In the genomic region with DNA sequence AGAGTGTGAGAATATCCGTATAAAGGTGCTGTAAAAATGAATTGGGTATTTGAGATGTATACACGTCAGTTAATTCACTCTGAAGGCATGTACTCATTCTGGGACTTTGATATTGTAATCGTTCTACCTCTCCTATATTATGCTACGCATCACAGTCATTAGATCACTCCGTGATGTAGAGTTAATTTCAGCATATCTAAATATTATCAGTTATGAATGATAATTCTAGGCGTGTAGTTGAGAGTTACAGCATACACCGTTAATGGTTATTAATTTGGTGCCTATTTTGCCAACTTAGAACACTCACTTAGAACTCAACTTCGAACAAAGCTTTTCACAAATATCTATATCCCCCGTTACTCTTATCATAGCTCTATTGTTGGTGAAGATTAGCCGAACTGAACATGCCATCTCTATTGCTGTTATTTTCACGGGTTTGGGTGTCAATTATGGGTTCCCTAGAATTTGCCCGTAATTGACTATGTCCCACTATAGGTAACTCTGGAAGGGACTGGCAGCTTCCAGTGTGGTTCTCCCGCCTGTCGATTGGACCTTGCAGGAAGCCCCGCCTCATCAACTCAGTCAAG, we compare ENCODE assay signal across 8 cellular contexts.
DNase-seq lines count a peak whose midpoint lies in the region; ATAC-seq and TF ChIP-seq lines count a peak whose summit lies in the region.

No MANE protein-coding gene starts in this region.

- H3K4me1 ChIP-seq in Loucy (ENCODE audit: insufficient read depth, low read length, poor library complexity, severe bottlenecking): peaks cover 36% of the 10 kb centered on the region

- H4K20me1 ChIP-seq in Loucy (ENCODE audit: insufficient read depth, low read length, poor library complexity, severe bottlenecking): peaks cover 13% of the 10 kb centered on the region

- H3K36me3 Mint-ChIP-seq in activated naive CD8-positive, alpha-beta T cell treated with anti-CD3 and anti-CD28 coated beads, Interleukin-2, amount 50 U/mL, for 24 hours (ENCODE audit: low read depth): no peaks in the 10 kb centered on the region

- H3K4me1 Mint-ChIP-seq in activated naive CD8-positive, alpha-beta T cell treated with anti-CD3 and anti-CD28 coated beads, Interleukin-2, amount 50 U/mL, for 24 hours: peaks cover 35% of the 10 kb centered on the region

- H3K27ac Mint-ChIP-seq in activated naive CD8-positive, alpha-beta T cell treated with anti-CD3 and anti-CD28 coated beads, Interleukin-2, amount 50 U/mL, for 24 hours: peak overlapping the region; percentile 61

- no peak for ATAC-seq in activated naive CD8-positive, alpha-beta T cell treated with anti-CD3 and anti-CD28 coated beads, Interleukin-2, amount 50 U/mL, for 24 hours

- peaks cover 4% of the 10 kb centered on the region for H3K27me3 Mint-ChIP-seq in activated naive CD8-positive, alpha-beta T cell treated with anti-CD3 and anti-CD28 coated beads, Interleukin-2, amount 50 U/mL, for 24 hours

- peak overlapping the region; percentile 83 for H3K4me3 Mint-ChIP-seq in activated naive CD8-positive, alpha-beta T cell treated with anti-CD3 and anti-CD28 coated beads, Interleukin-2, amount 50 U/mL, for 24 hours

- H3K9ac ChIP-seq in Loucy (ENCODE audit: low read depth, low read length, poor library complexity, severe bottlenecking): peak overlapping the region; percentile 84

- no peaks in the 10 kb centered on the region for H3K36me3 ChIP-seq in Loucy (ENCODE audit: insufficient read depth, low read length)

- H3K4me2 ChIP-seq in Loucy (ENCODE audit: low read depth, low read length, poor library complexity, severe bottlenecking): peak overlapping the region; percentile 76

- no peaks in the 10 kb centered on the region for H3K9me3 ChIP-seq in Loucy (ENCODE audit: insufficient read depth, low read depth, low read length)

- H3K4me3 ChIP-seq in Loucy (ENCODE audit: low read length, poor library complexity, severe bottlenecking): peak overlapping the region; percentile 82

- H3K9me3 Mint-ChIP-seq in activated naive CD8-positive, alpha-beta T cell treated with anti-CD3 and anti-CD28 coated beads, Interleukin-2, amount 50 U/mL, for 24 hours: no peaks in the 10 kb centered on the region

- H3K27me3 ChIP-seq in Loucy (ENCODE audit: insufficient read depth, low read length, poor library complexity, severe bottlenecking): no peaks in the 10 kb centered on the region

- H3F3A ChIP-seq in Loucy (ENCODE audit: low read depth): no peaks in the 10 kb centered on the region

- peaks cover 39% of the 10 kb centered on the region for H3K79me2 ChIP-seq in Loucy (ENCODE audit: insufficient read depth, low read length)

- TF ChIP-seq CTCF in Loucy (conservative IDR thresholded peaks at IDR 0.05; ENCODE audit: low read length): no peak

- H2AFZ ChIP-seq in Loucy (ENCODE audit: low read length): peak overlapping the region; percentile 91

- H3K9me2 ChIP-seq in Loucy (replicated peaks; ENCODE audit: low read depth, low read length): no peaks in the 10 kb centered on the region

- DNase-seq in ELR (ENCODE audit: low read depth) (peak; percentile 97), inferior parietal cortex (ENCODE audit: extremely low spot score) (peak; percentile 95), superior temporal gyrus (ENCODE audit: extremely low spot score) (peak; percentile 96), cortex of kidney (lab: John Stamatoyannopoulos, UW) (no peak)
- no peak for DNase-seq in activated naive CD8-positive, alpha-beta T cell treated with anti-CD3 and anti-CD28 coated beads, Interleukin-2, amount 50 U/mL, for 24 hours
- no peak for DNase-seq in central memory CD4-positive, alpha-beta T cell
- no peak for DNase-seq in activated naive CD4-positive, alpha-beta T cell (lab: John Stamatoyannopoulos, UW)

Comparison
In these comparisons a context has a peak if more than half of its experiments do, and no peak if none do; other contexts are left out.
1. DNase-seq: peak in ELR (single experiment), inferior parietal cortex (single experiment) and superior temporal gyrus (single experiment); none in activated naive CD8-positive, alpha-beta T cell treated with anti-CD3 and anti-CD28 coated beads, Interleukin-2, amount 50 U/mL, for 24 hours (single experiment), cortex of kidney (single experiment), central memory CD4-positive, alpha-beta T cell (single experiment) and activated naive CD4-positive, alpha-beta T cell (0 of 4).